In genomic region chr7:97025983-97026704, GRCh38 we compare ENCODE assay signal across 11 cellular contexts. TPM values are rescaled to one million over a fixed set of nuclear protein-coding genes. Genes with fewer than 3 reads are reported as not detected.
DNase-seq lines count a peak whose midpoint lies in the region; ATAC-seq and TF ChIP-seq lines count a peak whose summit lies in the region.
"Had no signal": no experiment of that assay in that cellular context is flagged by ENCODE, and none has a peak within 500 bp of the region (broad histone marks: within the 10 kb centered on the region; RNA-seq: fewer than 3 reads in every experiment).

No MANE protein-coding gene starts in this region.

- TF ChIP-seq CTCF in ascending aorta (IDR thresholded peaks at IDR 0.05) = no peak
- no peak for TF ChIP-seq CTCF in right lobe of liver (IDR thresholded peaks at IDR 0.05)

- ATAC-seq in Right ventricle myocardium superior (ENCODE audit: poor library complexity) (peak; percentile 30), right lobe of liver (peak in 3 of 4 donors; percentile 7 to 24 (median 12)), GM18873 (IDR thresholded peaks at IDR 0.05; ENCODE audit: low FRiP score, unreplicated experiment) (no peak)

- H3K36me3 ChIP-seq in ascending aorta = no peaks in the 10 kb centered on the region
- no peaks in the 10 kb centered on the region for H3K36me3 ChIP-seq in right lobe of liver
- H3K36me3 ChIP-seq in subcutaneous abdominal adipose tissue (ENCODE audit: control insufficient read depth in 5 of 5, insufficient read depth in 5 of 5, low read length in 5 of 5) = no peaks in the 10 kb centered on the region

- WGBS in right lobe of liver (ENCODE audit: insufficient coverage, low coverage, low lambda C conversion rate, missing lambda C conversion rate) = 24% methylated on average over 23 of the region's 29 CpGs

- peak overlapping the region; percentile 6 to 64 for H3K4me3 ChIP-seq in ascending aorta
- H3K4me3 ChIP-seq in right lobe of liver = no peak overlapping the region
- H3K4me3 ChIP-seq in subcutaneous abdominal adipose tissue (ENCODE audit: low read depth in 1 of 5, low read length in 5 of 5) = peak overlapping the region; percentile 24 to 80 (median 58)

- H3K9me3 ChIP-seq in ascending aorta (no peaks in the 10 kb centered on the region), right lobe of liver (no peaks in the 10 kb centered on the region), subcutaneous abdominal adipose tissue (ENCODE audit: control insufficient read depth in 5 of 5, low read length in 5 of 5) (no peaks in the 10 kb centered on the region)

- H3K27me3 ChIP-seq in ascending aorta = peaks cover 9% of the 10 kb centered on the region
- H3K27me3 ChIP-seq in right lobe of liver = peaks cover 4 to 28% of the 10 kb centered on the region in 2 donors
- peaks cover 35 to 56% (median 52%) of the 10 kb centered on the region in 5 donors for H3K27me3 ChIP-seq in subcutaneous abdominal adipose tissue (ENCODE audit: control insufficient read depth in 5 of 5, insufficient read depth in 4 of 5, low read length in 5 of 5)

- H3K4me1 ChIP-seq in ascending aorta (peaks cover 13 to 16% of the 10 kb centered on the region in 2 donors), right lobe of liver (peaks cover 0 to 22% (median 0%) of the 10 kb centered on the region in 4 donors), subcutaneous abdominal adipose tissue (ENCODE audit: control insufficient read depth in 5 of 5, insufficient read depth in 5 of 5, low read length in 5 of 5) (peaks cover 5 to 49% (median 42%) of the 10 kb centered on the region in 5 donors)

- DNase-seq in Right ventricle myocardium superior = no peak
- DNase-seq in cardiac septum (ENCODE audit: low spot score) = no peak
- no peak for DNase-seq in ascending aorta (ENCODE audit: low spot score in 2 of 2)
- DNase-seq in right lobe of liver = peak in 1 of 3 donors; percentile 59
- no peak for DNase-seq in NCI-H2107 treated with DMSO at 0.1 percent for 48 hours (lab: John Stamatoyannopoulos, UW; ENCODE audit: unreplicated experiment)
- no peak for DNase-seq in NCI-H526 (lab: John Stamatoyannopoulos, UW)
- DNase-seq: COR-L47, NCI-H2107, T-helper 9 cell had no signal

- peak overlapping the region in 1 of 5 donors; percentile 11 for H3K9ac ChIP-seq in subcutaneous abdominal adipose tissue (ENCODE audit: low read length in 5 of 5)

- no peak overlapping the region for H3K27ac ChIP-seq in ascending aorta
- no peak overlapping the region for H3K27ac ChIP-seq in right lobe of liver
- H3K27ac ChIP-seq in subcutaneous abdominal adipose tissue (ENCODE audit: low read depth, low read length) = no peak overlapping the region

- no peak for TF ChIP-seq POLR2A in right lobe of liver (IDR thresholded peaks at IDR 0.05)

- intact Hi-C loops in Right ventricle myocardium superior (cut with DNase I) = loop anchor here (5.0 kb wide), 2 partner anchors 949 to 1109 kb away; no protein-coding TSS in a partner anchor
- intact Hi-C loops in cardiac septum (cut with DNase I) = loop anchor here (2.0 kb wide), 1 partner anchor 951 kb away; no protein-coding TSS in a partner anchor
- intact Hi-C loops in ascending aorta (cut with DNase I) = loop anchor here (2.0 to 10.0 kb wide), 5 partner anchors 321 to 1301 kb away; partner anchors contain the start of genes SEM1 and SLC25A13
- intact Hi-C loops in right lobe of liver (cut with DNase I) = loop anchor here in 1 of 2 donors (10.0 kb wide), 1 partner anchor 951 kb away; no protein-coding TSS in a partner anchor

RNA-seq across cellular contexts. Expression of gene DLX5, which starts 1.5 kb away (rescaled TPM):
- not detected for total RNA-seq in Right ventricle myocardium superior
- total RNA-seq in cardiac septum = 0.22 TPM
- not detected for total RNA-seq in ascending aorta
- not detected for total RNA-seq in right lobe of liver

RNA-seq across cellular contexts. Expression of gene DLX6, which starts 20.8 kb away (rescaled TPM):
- total RNA-seq in Right ventricle myocardium superior = not detected
- not detected for total RNA-seq in cardiac septum
- not detected for total RNA-seq in ascending aorta
- total RNA-seq in right lobe of liver = not detected

Comparison
In these comparisons a context has a peak if more than half of its experiments do, and no peak if none do; other contexts are left out.
1. H3K4me3 ChIP-seq: peak in ascending aorta (2 of 2) and subcutaneous abdominal adipose tissue (5 of 5); none in right lobe of liver (0 of 3).